Comparison of ENCODE assay signal across 28 cellular contexts in genomic region chr20:58435237-58435636, GRCh38. TPM values are rescaled to one million over a fixed set of nuclear protein-coding genes. Genes with fewer than 3 reads are reported as not detected.
A peak's percentile ranks its signal among the peaks of the same experiment; 100 is the strongest.
DNase-seq lines count a peak whose midpoint lies in the region; ATAC-seq and TF ChIP-seq lines count a peak whose summit lies in the region.
"Had no signal": no experiment of that assay in that cellular context is flagged by ENCODE, and none has a peak within 500 bp of the region (broad histone marks: within the 10 kb centered on the region; RNA-seq: fewer than 3 reads in every experiment).

No MANE protein-coding gene starts in this region.

- TF ChIP-seq CTCF in natural killer cell (IDR thresholded peaks at IDR 0.05) (no peak), brain microvascular endothelial cell (IDR thresholded peaks at IDR 0.05; ENCODE audit: low read depth, low read length, missing control alignments) (no peak)

- ATAC-seq in natural killer cell, result no peak
- no peak for ATAC-seq in natural killer cell treated with Interleukin-12 subunit alpha and Interleukin-12 subunit beta and Interleukin-15 and Interleukin-18, amount 100 ng/mL, for 72 hours
- no peak for ATAC-seq in HG02623 (IDR thresholded peaks at IDR 0.05; ENCODE audit: unreplicated experiment)
- ATAC-seq: GM12878, PC-3 had no signal

- H3K27ac ChIP-seq in HUES48 (ENCODE audit: low read depth, low read length), result peak overlapping the region; percentile 37
- H3K27ac ChIP-seq in brain microvascular endothelial cell, result no peak overlapping the region
- H3K27ac ChIP-seq: BLaER1 had no signal

- DNase-seq in natural killer cell, result no peak
- no peak for DNase-seq in natural killer cell treated with Interleukin-12 subunit alpha and Interleukin-12 subunit beta and Interleukin-15 and Interleukin-18, amount 100 ng/mL, for 72 hours (ENCODE audit: low spot score)
- no peak for DNase-seq in immature natural killer cell
- DNase-seq in brain microvascular endothelial cell, result no peak
- no peak for DNase-seq in activated CD4-positive, alpha-beta T cell treated with anti-CD3 and anti-CD28 coated beads, Interleukin-2, amount 10 ng/mL, durations not matched to agents 24 days and 14 days
- DNase-seq: CD4-positive, CD25-positive, alpha-beta regulatory T cell; COR-L47; DMS 273 treated with DMSO at 0.1 percent for 48 hours; DMS79; EL; GDM1; IMR-90; KG1; MG63; NCI-H1105 treated with DMSO at 0.1 percent for 48 hours; NCI-H146; NCI-H1930; NCI-H2107; NCI-H446; NCI-H524 treated with DMSO at 0.1 percent for 48 hours; NCI-H774; NK-92 treated with Interleukin-12 subunit alpha and Interleukin-12 subunit beta, amount 100 ng/mL, for 24 hours; PC-3; SK-N-SH had no signal

- H3K4me1 ChIP-seq in HUES48 (ENCODE audit: control insufficient read depth, insufficient read depth, low read length), result peaks cover 39% of the 10 kb centered on the region

- in situ Hi-C loops in brain microvascular endothelial cell (cut with HindIII; ENCODE audit: low pct_ligation_motif_present, low sequenced_read_pairs), result no loop called here

- H3K4me3 ChIP-seq in HUES48 (ENCODE audit: low read depth, low read length), result no peak overlapping the region
- no peak overlapping the region for H3K4me3 ChIP-seq in brain microvascular endothelial cell (ENCODE audit: low read depth, low read length)
- H3K4me3 ChIP-seq: BLaER1, GM12878, MG63 had no signal

- H3K9me3 Mint-ChIP-seq in natural killer cell, result no peaks in the 10 kb centered on the region
- H3K9me3 Mint-ChIP-seq in natural killer cell treated with Interleukin-12 subunit alpha and Interleukin-12 subunit beta and Interleukin-15 and Interleukin-18, amount 100 ng/mL, for 72 hours, result no peaks in the 10 kb centered on the region
- H3K9me3 Mint-ChIP-seq in immature natural killer cell, result no peaks in the 10 kb centered on the region
- H3K9me3 Mint-ChIP-seq in activated CD4-positive, alpha-beta T cell treated with anti-CD3 and anti-CD28 coated beads, Interleukin-2, amount 10 ng/mL, durations not matched to agents 24 days and 14 days, result no peaks in the 10 kb centered on the region
- H3K9me3 Mint-ChIP-seq: CD4-positive, CD25-positive, alpha-beta regulatory T cell had no signal

- H3K36me3 Mint-ChIP-seq in natural killer cell, result no peaks in the 10 kb centered on the region
- H3K36me3 Mint-ChIP-seq in natural killer cell treated with Interleukin-12 subunit alpha and Interleukin-12 subunit beta and Interleukin-15 and Interleukin-18, amount 100 ng/mL, for 72 hours, result no peaks in the 10 kb centered on the region
- peaks cover 0 to 4% (median 0%) of the 10 kb centered on the region in 3 donors for H3K36me3 Mint-ChIP-seq in immature natural killer cell
- H3K36me3 Mint-ChIP-seq in activated CD4-positive, alpha-beta T cell treated with anti-CD3 and anti-CD28 coated beads, Interleukin-2, amount 10 ng/mL, durations not matched to agents 24 days and 14 days (ENCODE audit: low read depth), result peaks cover 40% of the 10 kb centered on the region

- no peaks in the 10 kb centered on the region for H3K9me3 ChIP-seq in HUES48 (ENCODE audit: control insufficient read depth, insufficient read depth, low read length)
- H3K9me3 ChIP-seq: BLaER1, MG63, SK-N-SH had no signal

- H3K4me3 Mint-ChIP-seq in natural killer cell, result no peak overlapping the region
- no peak overlapping the region for H3K4me3 Mint-ChIP-seq in natural killer cell treated with Interleukin-12 subunit alpha and Interleukin-12 subunit beta and Interleukin-15 and Interleukin-18, amount 100 ng/mL, for 72 hours
- H3K4me3 Mint-ChIP-seq in immature natural killer cell, result no peak overlapping the region
- no peak overlapping the region for H3K4me3 Mint-ChIP-seq in activated CD4-positive, alpha-beta T cell treated with anti-CD3 and anti-CD28 coated beads, Interleukin-2, amount 10 ng/mL, durations not matched to agents 24 days and 14 days
- H3K4me3 Mint-ChIP-seq: CD4-positive, CD25-positive, alpha-beta regulatory T cell had no signal

- H3K9ac ChIP-seq in HUES48 (ENCODE audit: low read depth, low read length), result no peak overlapping the region
- H3K9ac ChIP-seq: BLaER1, SK-N-SH had no signal

- no peaks in the 10 kb centered on the region; the same call in 1 of the 2 replicates for H3K36me3 ChIP-seq in HUES48 (ENCODE audit: control insufficient read depth, insufficient read depth, low read length)
- peaks cover 8% of the 10 kb centered on the region for H3K36me3 ChIP-seq in brain microvascular endothelial cell (replicated peaks)

- H3K4me1 Mint-ChIP-seq in natural killer cell (peaks cover 39 to 53% of the 10 kb centered on the region in 2 donors), immature natural killer cell (peaks cover 47 to 79% of the 10 kb centered on the region in 2 donors)
- peaks cover 26 to 38% of the 10 kb centered on the region in 2 donors for H3K4me1 Mint-ChIP-seq in natural killer cell treated with Interleukin-12 subunit alpha and Interleukin-12 subunit beta and Interleukin-15 and Interleukin-18, amount 100 ng/mL, for 72 hours (ENCODE audit: low read depth in 2 of 2)
- peaks cover 36% of the 10 kb centered on the region for H3K4me1 Mint-ChIP-seq in activated CD4-positive, alpha-beta T cell treated with anti-CD3 and anti-CD28 coated beads, Interleukin-2, amount 10 ng/mL, durations not matched to agents 24 days and 14 days

- intact Hi-C loops in natural killer cell (cut with micrococcal nuclease), result no loop called here
- intact Hi-C loops in activated CD4-positive, alpha-beta T cell treated with anti-CD3 and anti-CD28 coated beads, Interleukin-2, amount 10 ng/mL, durations not matched to agents 24 days and 14 days (cut with micrococcal nuclease), result no loop called here

- H3K27ac Mint-ChIP-seq in natural killer cell (peak overlapping the region; percentile 34 to 65), immature natural killer cell (peak overlapping the region in 4 of 6 donors; percentile 20 to 63 (median 24))
- H3K27ac Mint-ChIP-seq in natural killer cell treated with Interleukin-12 subunit alpha and Interleukin-12 subunit beta and Interleukin-15 and Interleukin-18, amount 100 ng/mL, for 72 hours, result no peak overlapping the region
- no peak overlapping the region for H3K27ac Mint-ChIP-seq in activated CD4-positive, alpha-beta T cell treated with anti-CD3 and anti-CD28 coated beads, Interleukin-2, amount 10 ng/mL, durations not matched to agents 24 days and 14 days

- H3K27me3 Mint-ChIP-seq in natural killer cell (ENCODE audit: low read depth in 2 of 2), result no peaks in the 10 kb centered on the region
- no peaks in the 10 kb centered on the region for H3K27me3 Mint-ChIP-seq in natural killer cell treated with Interleukin-12 subunit alpha and Interleukin-12 subunit beta and Interleukin-15 and Interleukin-18, amount 100 ng/mL, for 72 hours
- peaks cover 0 to 1% (median 0%) of the 10 kb centered on the region in 3 donors for H3K27me3 Mint-ChIP-seq in immature natural killer cell (ENCODE audit: low read depth in 3 of 3)
- no peaks in the 10 kb centered on the region for H3K27me3 Mint-ChIP-seq in activated CD4-positive, alpha-beta T cell treated with anti-CD3 and anti-CD28 coated beads, Interleukin-2, amount 10 ng/mL, durations not matched to agents 24 days and 14 days
- H3K27me3 Mint-ChIP-seq: CD4-positive, CD25-positive, alpha-beta regulatory T cell had no signal

- H3K27me3 ChIP-seq in HUES48 (ENCODE audit: control insufficient read depth, insufficient read depth, low read length) (no peaks in the 10 kb centered on the region), brain microvascular endothelial cell (replicated peaks) (no peaks in the 10 kb centered on the region)
- H3K27me3 ChIP-seq: BLaER1, MG63 had no signal

RNA-seq across cellular contexts. Expression of gene VAPB, which starts 46.2 kb away (rescaled TPM):
- total RNA-seq in natural killer cell, result 10 to 100 TPM; 20.3 to 23.1 (median 21.3) TPM
- total RNA-seq in natural killer cell treated with Interleukin-12 subunit alpha and Interleukin-12 subunit beta and Interleukin-15 and Interleukin-18, amount 100 ng/mL, for 72 hours, result 10 to 100 TPM; 30.0 to 34.3 TPM
- polyA plus RNA-seq in immature natural killer cell, result 10 to 100 TPM in 2 of 3 donors, 1 to 10 TPM in 1; 9.2 to 26.1 (median 22.8) TPM
- 35.0 and 36.5 TPM in 2 replicates for total RNA-seq in activated CD4-positive, alpha-beta T cell treated with anti-CD3 and anti-CD28 coated beads, Interleukin-2, amount 10 ng/mL, durations not matched to agents 24 days and 14 days

Comparison
In these comparisons a context has a peak if more than half of its experiments do, and no peak if none do; other contexts are left out.
1. H3K27ac Mint-ChIP-seq: peak in natural killer cell (2 of 2) and immature natural killer cell (4 of 6); none in natural killer cell treated with Interleukin-12 subunit alpha and Interleukin-12 subunit beta and Interleukin-15 and Interleukin-18, amount 100 ng/mL, for 72 hours (0 of 2) and activated CD4-positive, alpha-beta T cell treated with anti-CD3 and anti-CD28 coated beads, Interleukin-2, amount 10 ng/mL, durations not matched to agents 24 days and 14 days (single experiment).